In genomic region chr2:178195390-178196166, GRCh38 we compare ENCODE assay signal across 8 cellular contexts. TPM values are rescaled to one million over a fixed set of nuclear protein-coding genes. Genes with fewer than 3 reads are reported as not detected.
DNase-seq lines count a peak whose midpoint lies in the region; ATAC-seq and TF ChIP-seq lines count a peak whose summit lies in the region.

No MANE protein-coding gene starts in this region.

- ATAC-seq in lower lobe of right lung (no peak), aorta (ENCODE audit: low FRiP score) (no peak), GM21825 (IDR thresholded peaks at IDR 0.05; ENCODE audit: unreplicated experiment) (no peak), HG02588 (IDR thresholded peaks at IDR 0.05; ENCODE audit: unreplicated experiment) (no peak)

- DNase-seq in right atrium auricular region (ENCODE audit: low spot score) = no peak
- no peak for DNase-seq in cardiac septum (ENCODE audit: low spot score)
- DNase-seq in astrocyte of the spinal cord (ENCODE audit: low read depth, low spot score) = no peak
- no peak for DNase-seq in lower lobe of right lung
- no peak for DNase-seq in aorta
- DNase-seq in COR-L47 (lab: John Stamatoyannopoulos, UW) = no peak

- peak overlapping the region; percentile 82 to 95 for H3K4me3 ChIP-seq in right atrium auricular region
- peak overlapping the region; percentile 77 for H3K4me3 ChIP-seq in astrocyte of the spinal cord (ENCODE audit: low read depth, low read length)
- peak overlapping the region; percentile 91 for H3K4me3 ChIP-seq in lower lobe of right lung
- H3K4me3 ChIP-seq in aorta (ENCODE audit: low read length in 2 of 2) = peak overlapping the region; percentile 73 to 78

- H3K36me3 ChIP-seq in right atrium auricular region (no peaks in the 10 kb centered on the region), lower lobe of right lung (no peaks in the 10 kb centered on the region), aorta (ENCODE audit: control insufficient read depth in 1 of 2, insufficient read depth in 2 of 2, low read length in 1 of 2) (no peaks in the 10 kb centered on the region)

- H3K27ac ChIP-seq in right atrium auricular region (peak overlapping the region; percentile 90 to 91), lower lobe of right lung (no peak overlapping the region), aorta (ENCODE audit: low read depth in 1 of 2, low read length in 2 of 2) (no peak overlapping the region)

- H3K4me1 ChIP-seq in right atrium auricular region (peaks cover 0 to 24% of the 10 kb centered on the region in 2 donors), lower lobe of right lung (peaks cover 10% of the 10 kb centered on the region), aorta (ENCODE audit: control insufficient read depth in 1 of 2, insufficient read depth in 2 of 2, low read length in 2 of 2) (no peaks in the 10 kb centered on the region)

- H3K9me3 ChIP-seq in right atrium auricular region (no peaks in the 10 kb centered on the region), lower lobe of right lung (no peaks in the 10 kb centered on the region), aorta (ENCODE audit: control insufficient read depth, low read length) (no peaks in the 10 kb centered on the region)

- no peak for TF ChIP-seq CTCF in right atrium auricular region (IDR thresholded peaks at IDR 0.05)
- no peak for TF ChIP-seq CTCF in astrocyte of the spinal cord (IDR thresholded peaks at IDR 0.05; ENCODE audit: low read depth, low read length)
- no peak for TF ChIP-seq CTCF in lower lobe of right lung (IDR thresholded peaks at IDR 0.05)

- in situ Hi-C loops in astrocyte of the spinal cord (cut with HindIII; ENCODE audit: low sequenced_read_pairs) = no loop called here

- WGBS in aorta, 2 donors = 26 to 27% methylated on average over 14 of the region's 14 CpGs

- no peaks in the 10 kb centered on the region for H3K27me3 ChIP-seq in right atrium auricular region
- no peaks in the 10 kb centered on the region for H3K27me3 ChIP-seq in lower lobe of right lung (ENCODE audit: low read depth)
- H3K27me3 ChIP-seq in aorta (ENCODE audit: control insufficient read depth in 1 of 2, insufficient read depth in 2 of 2, low read length in 1 of 2) = no peaks in the 10 kb centered on the region

- intact Hi-C loops in cardiac septum (cut with DNase I) = loop anchor here (10.0 kb wide), 1 partner anchor 219 kb away; no protein-coding TSS in a partner anchor
- intact Hi-C loops in lower lobe of right lung (cut with DNase I) = no loop called here
- intact Hi-C loops in aorta (cut with DNase I) = loop anchor here (5.0 to 10.0 kb wide), 2 partner anchors 79 to 82 kb away; no protein-coding TSS in a partner anchor

RNA-seq across cellular contexts. Expression of gene OSBPL6, which starts 1.3 kb away (rescaled TPM):
- total RNA-seq in right atrium auricular region (10 to 100 TPM in 1 of 2 donors, 1 to 10 TPM in 1; 4.8 to 11.5 TPM), cardiac septum (5.5 TPM), lower lobe of right lung (7.9 TPM), aorta (1 to 10 TPM; 2.1 to 2.4 TPM)
- polyA plus RNA-seq in aorta = 1 to 10 TPM in 1 of 2 donors, under 1 TPM in 1; 0.75 to 1.3 TPM

Comparison
In these comparisons a context has a peak if more than half of its experiments do, and no peak if none do; other contexts are left out.
1. H3K27ac ChIP-seq: peak in right atrium auricular region (2 of 2); none in lower lobe of right lung (single experiment) and aorta (0 of 2).
2. Peak in every context shown above with its lines, with median percentiles within 50 percentile points of each other: H3K4me3 ChIP-seq.